In genomic region chr7:6238309-6238925, GRCh38 we compare ENCODE assay signal across 1 cellular context.
TF ChIP-seq lines count a peak whose summit lies in the region.

No MANE protein-coding gene starts in this region.

TF ChIP-seq in HepG2, 621 proteins besides CTCF, POLR2A, EP300 and RAD21 (continued from another document and continues in another):
- TF ChIP-seq GMEB2 (CRISPR knock-in tag; IDR thresholded peaks at IDR 0.05; ENCODE audit: low read depth) (no peak), RORA (CRISPR knock-in tag; IDR thresholded peaks at IDR 0.05) (no peak), MZF1 (CRISPR knock-in tag; IDR thresholded peaks at IDR 0.05; ENCODE audit: borderline replicate concordance) (no peak), ZNF510 (CRISPR knock-in tag; IDR thresholded peaks at IDR 0.05; ENCODE audit: low read depth) (no peak), ZKSCAN5 (CRISPR knock-in tag; IDR thresholded peaks at IDR 0.05) (no peak), ZNF576 (CRISPR knock-in tag; IDR thresholded peaks at IDR 0.05) (no peak), ZNF318 (CRISPR knock-in tag; IDR thresholded peaks at IDR 0.05) (no peak), CREM (IDR thresholded peaks at IDR 0.05) (peak; percentile 77), CREM (CRISPR knock-in tag; IDR thresholded peaks at IDR 0.05) (no peak), REL (CRISPR knock-in tag; conservative IDR thresholded peaks at IDR 0.05) (no peak), ZNF773 (CRISPR knock-in tag; IDR thresholded peaks at IDR 0.05; ENCODE audit: borderline replicate concordance) (no peak), MAX (IDR thresholded peaks at IDR 0.05) (peak; percentile 34; the same call in 1 of the 2 replicates), E2F2 (CRISPR knock-in tag; IDR thresholded peaks at IDR 0.05; ENCODE audit: borderline replicate concordance) (no peak), FOSL1 (CRISPR knock-in tag; IDR thresholded peaks at IDR 0.05; ENCODE audit: borderline replicate concordance) (no peak), HINFP (CRISPR knock-in tag; IDR thresholded peaks at IDR 0.05; ENCODE audit: low read depth) (no peak), EEA1 (CRISPR knock-in tag; IDR thresholded peaks at IDR 0.05; ENCODE audit: borderline replicate concordance) (no peak), SMAD9 (CRISPR knock-in tag; IDR thresholded peaks at IDR 0.05) (no peak), SRSF1 (optimal IDR thresholded peaks at IDR 0.05; ENCODE audit: low read depth, low read length) (no peak), ZNF772 (CRISPR knock-in tag; IDR thresholded peaks at IDR 0.05) (no peak), ZBTB14 (CRISPR knock-in tag; IDR thresholded peaks at IDR 0.05) (no peak), PHF21A (CRISPR knock-in tag; IDR thresholded peaks at IDR 0.05) (no peak), NFIB (CRISPR knock-in tag; IDR thresholded peaks at IDR 0.05; ENCODE audit: borderline replicate concordance) (no peak), BRD4 (CRISPR knock-in tag; IDR thresholded peaks at IDR 0.05) (no peak), MED13 (CRISPR knock-in tag; IDR thresholded peaks at IDR 0.05) (no peak), NCOA2 (CRISPR knock-in tag; IDR thresholded peaks at IDR 0.05) (peak; percentile 85), RFX1 (IDR thresholded peaks at IDR 0.05) (no peak), ATF2 (CRISPR knock-in tag; IDR thresholded peaks at IDR 0.05) (peak; percentile 78; the same call in 1 of the 2 replicates), CENPT (CRISPR knock-in tag; IDR thresholded peaks at IDR 0.05; ENCODE audit: low read depth) (no peak), ZNF382 (CRISPR knock-in tag; IDR thresholded peaks at IDR 0.05; ENCODE audit: borderline replicate concordance) (no peak), ZNF607 (CRISPR knock-in tag; IDR thresholded peaks at IDR 0.05; ENCODE audit: borderline replicate concordance) (no peak), ZNF746 (CRISPR knock-in tag; IDR thresholded peaks at IDR 0.05) (no peak), RFXAP (CRISPR knock-in tag; IDR thresholded peaks at IDR 0.05; ENCODE audit: borderline replicate concordance) (no peak), ZNF550 (CRISPR knock-in tag; IDR thresholded peaks at IDR 0.05; ENCODE audit: borderline replicate concordance) (no peak), NR1H2 (CRISPR knock-in tag; IDR thresholded peaks at IDR 0.05; ENCODE audit: borderline replicate concordance, low read depth) (no peak), REXO4 (CRISPR knock-in tag; IDR thresholded peaks at IDR 0.05; ENCODE audit: borderline replicate concordance) (no peak), HNRNPH1 (optimal IDR thresholded peaks at IDR 0.05; ENCODE audit: low read depth, low read length) (no peak), GMEB1 (CRISPR knock-in tag; IDR thresholded peaks at IDR 0.05; ENCODE audit: borderline replicate concordance) (no peak), ZBTB33 (CRISPR knock-in tag; IDR thresholded peaks at IDR 0.05) (no peak), CC2D1A (CRISPR knock-in tag; IDR thresholded peaks at IDR 0.05) (no peak), ZNF839 (CRISPR knock-in tag; IDR thresholded peaks at IDR 0.05; ENCODE audit: borderline replicate concordance) (no peak), ZKSCAN1 (IDR thresholded peaks at IDR 0.05; ENCODE audit: low read length) (no peak), ZNF614 (CRISPR knock-in tag; IDR thresholded peaks at IDR 0.05; ENCODE audit: borderline replicate concordance) (no peak; the same call in 1 of the 2 replicates), SNAPC2 (CRISPR knock-in tag; IDR thresholded peaks at IDR 0.05) (no peak), ZSCAN22 (CRISPR knock-in tag; IDR thresholded peaks at IDR 0.05) (no peak), TAF1 (CRISPR knock-in tag; IDR thresholded peaks at IDR 0.05) (no peak)
